In the genomic region with DNA sequence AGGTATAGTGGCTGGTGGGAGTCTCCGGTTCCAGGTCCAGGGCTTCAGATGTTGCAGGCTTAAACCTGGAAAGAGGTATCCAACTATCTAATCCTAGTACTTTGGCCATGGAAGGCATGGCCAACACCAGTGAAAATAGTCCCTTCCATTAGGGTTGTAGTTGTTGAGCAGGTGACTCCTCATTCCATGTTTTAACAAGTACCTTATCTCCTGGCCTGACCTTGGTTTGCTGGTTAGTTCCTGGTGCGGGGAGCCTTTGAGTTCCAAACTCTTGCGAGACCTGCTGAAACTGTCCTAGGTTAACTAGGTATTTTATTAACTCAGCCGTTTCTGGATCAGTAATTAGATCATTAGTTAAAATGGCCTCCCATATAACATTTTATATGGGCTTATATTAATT, we compare ENCODE assay signal across 19 cellular contexts.
"Had no signal": no experiment of that assay in that cellular context is flagged by ENCODE, and none has a peak within 500 bp of the region (broad histone marks: within the 10 kb centered on the region; RNA-seq: fewer than 3 reads in every experiment).

No MANE protein-coding gene starts in this region.

- FAIRE-seq: bronchial epithelial cell had no signal

- H3K4me3 ChIP-seq: Peyer's patch, SJCRH30 had no signal

- H3K9me3 ChIP-seq: Peyer's patch, SJCRH30, SK-N-SH had no signal

- H3K9ac ChIP-seq: SK-N-SH had no signal

- H3K4me3 Mint-ChIP-seq: activated CD8-positive, alpha-beta T cell treated with anti-CD3 and anti-CD28 coated beads for 36 hours; activated naive CD4-positive, alpha-beta T cell treated with anti-CD3 and anti-CD28 coated beads, Interleukin-2, amount 50 U/mL, for 24 hours; T-helper 1 cell treated with Interleukin-12 subunit alpha and Interleukin-12 subunit beta and Interleukin-4 antibody, amounts not matched to agents 30 μg/mL and 1 μg/mL, for 36 hours had no signal

- H3K27ac ChIP-seq: RWPE1, SJCRH30 had no signal

- ATAC-seq: activated CD4-positive, CD25-positive, alpha-beta regulatory T cell treated with anti-CD3 and anti-CD28 coated beads, Interleukin-2, amount 50 U/mL, for 24 hours; activated CD8-positive, alpha-beta T cell treated with anti-CD3 and anti-CD28 coated beads for 36 hours had no signal

- H3K27ac Mint-ChIP-seq: activated CD8-positive, alpha-beta T cell treated with anti-CD3 and anti-CD28 coated beads for 36 hours; activated naive CD4-positive, alpha-beta T cell treated with anti-CD3 and anti-CD28 coated beads, Interleukin-2, amount 50 U/mL, for 24 hours; T-helper 1 cell treated with Interleukin-12 subunit alpha and Interleukin-12 subunit beta and Interleukin-4 antibody, amounts not matched to agents 30 μg/mL and 1 μg/mL, for 36 hours had no signal

- DNase-seq: activated CD4-positive, alpha-beta T cell treated with anti-CD3 and anti-CD28 coated beads for 4 hours; activated CD8-positive, alpha-beta memory T cell treated with anti-CD3 and anti-CD28 coated beads, Interleukin-2, amount 50 U/mL, for 48 hours; activated CD8-positive, alpha-beta T cell treated with anti-CD3 and anti-CD28 coated beads for 36 hours; activated T-cell treated with anti-CD3 and anti-CD28 coated beads, Interleukin-2, amount 50 U/mL, for 1 hour; aorta; central memory CD4-positive, alpha-beta T cell; Kasumi-1; KBM-7; NCI-H1694; NCI-H446; Peyer's patch; Right ventricle myocardium superior; SK-N-SH had no signal

- H3K27me3 ChIP-seq: Peyer's patch had no signal

- H3K36me3 Mint-ChIP-seq: activated naive CD4-positive, alpha-beta T cell treated with anti-CD3 and anti-CD28 coated beads, Interleukin-2, amount 50 U/mL, for 24 hours had no signal

- H3K4me1 ChIP-seq: SJCRH30 had no signal

- H3K36me3 ChIP-seq: Peyer's patch, SJCRH30 had no signal

- H3K9me3 Mint-ChIP-seq: activated CD8-positive, alpha-beta T cell treated with anti-CD3 and anti-CD28 coated beads for 36 hours; activated naive CD4-positive, alpha-beta T cell treated with anti-CD3 and anti-CD28 coated beads, Interleukin-2, amount 50 U/mL, for 24 hours; T-helper 1 cell treated with Interleukin-12 subunit alpha and Interleukin-12 subunit beta and Interleukin-4 antibody, amounts not matched to agents 30 μg/mL and 1 μg/mL, for 36 hours had no signal
